In genomic region chr11:78635814-78636506, GRCh38 we compare ENCODE assay signal across 19 cellular contexts.
DNase-seq lines count a peak whose midpoint lies in the region; ATAC-seq lines count a peak whose summit lies in the region.
"Had no signal": no experiment of that assay in that cellular context is flagged by ENCODE, and none has a peak within 500 bp of the region (broad histone marks: within the 10 kb centered on the region; RNA-seq: fewer than 3 reads in every experiment).

No MANE protein-coding gene starts in this region.

- peaks cover 6 to 7% of the 10 kb centered on the region in 2 donors for H3K36me3 Mint-ChIP-seq in activated T-cell treated with anti-CD3 and anti-CD28 coated beads, Interleukin-2, amount 50 U/mL, for 72 hours (ENCODE audit: insufficient read depth in 2 of 2)

- peak; percentile 83 to 89 for ATAC-seq in activated T-cell treated with anti-CD3 and anti-CD28 coated beads, Interleukin-2, amount 50 U/mL, for 72 hours (replicated peaks in 1 of 2)
- peak; percentile 44 for ATAC-seq in HG02610 (IDR thresholded peaks at IDR 0.05; ENCODE audit: unreplicated experiment)
- ATAC-seq in HG03575 (IDR thresholded peaks at IDR 0.05; ENCODE audit: extremely low read depth, insufficient number of reproducible peaks, low FRiP score, unreplicated experiment): peak; percentile 86
- peak; percentile 57 for ATAC-seq in stimulated activated naive CD8-positive, alpha-beta T cell treated with anti-CD3 and anti-CD28 coated beads, Interleukin-15, Interleukin-2, amounts not matched to agents 100 U/mL and 50 U/mL, for 24 hours
- no peak for ATAC-seq in left lobe of liver
- ATAC-seq: body of pancreas, heart left ventricle, left cardiac atrium had no signal

- peaks cover 3 to 11% of the 10 kb centered on the region in 2 donors for H3K9me3 Mint-ChIP-seq in activated T-cell treated with anti-CD3 and anti-CD28 coated beads, Interleukin-2, amount 50 U/mL, for 72 hours

- DNase-seq in activated T-cell treated with anti-CD3 and anti-CD28 coated beads, Interleukin-2, amount 50 U/mL, for 72 hours: no peak
- DNase-seq in activated T-cell treated with anti-CD3 and anti-CD28 coated beads for 4 hours (no peak), left lobe of liver (ENCODE audit: low spot score) (no peak), A172 (ENCODE audit: low spot score) (no peak), G401 (ENCODE audit: low spot score) (no peak)
- no peak for DNase-seq in stimulated activated naive CD8-positive, alpha-beta T cell treated with anti-CD3 and anti-CD28 coated beads, Interleukin-15, Interleukin-2, amounts not matched to agents 100 U/mL and 50 U/mL, for 24 hours
- DNase-seq: activated CD4-positive, alpha-beta T cell treated with anti-CD3 and anti-CD28 coated beads, Interleukin-2, amount 10 ng/mL, durations not matched to agents 7 days and 5 days; body of pancreas; heart left ventricle; IMR-90; left cardiac atrium; mesenchymal stem cell; naive B cell; NCI-H1417; NCI-H524; occipital lobe; stimulated activated CD4-positive, alpha-beta T cell treated with anti-CD3 and anti-CD28 coated beads, Interleukin-1b, Interleukin-23, amount 100 ng/mL, for 48 hours had no signal

- H3K4me3 Mint-ChIP-seq in activated T-cell treated with anti-CD3 and anti-CD28 coated beads, Interleukin-2, amount 50 U/mL, for 72 hours: peak overlapping the region in 1 of 2 donors; percentile 27
- H3K4me3 Mint-ChIP-seq: activated CD4-positive, alpha-beta T cell treated with anti-CD3 and anti-CD28 coated beads, Interleukin-2, amount 10 ng/mL, durations not matched to agents 7 days and 5 days; naive B cell had no signal

- no peaks in the 10 kb centered on the region for H3K27me3 Mint-ChIP-seq in activated T-cell treated with anti-CD3 and anti-CD28 coated beads, Interleukin-2, amount 50 U/mL, for 72 hours (ENCODE audit: low read depth)
- H3K27me3 Mint-ChIP-seq: activated CD4-positive, alpha-beta T cell treated with anti-CD3 and anti-CD28 coated beads, Interleukin-2, amount 10 ng/mL, durations not matched to agents 7 days and 5 days had no signal

- no peak overlapping the region for H3K27ac Mint-ChIP-seq in activated T-cell treated with anti-CD3 and anti-CD28 coated beads, Interleukin-2, amount 50 U/mL, for 72 hours
- H3K27ac Mint-ChIP-seq: activated CD4-positive, alpha-beta T cell treated with anti-CD3 and anti-CD28 coated beads, Interleukin-2, amount 10 ng/mL, durations not matched to agents 7 days and 5 days; naive B cell had no signal

- peaks cover 35% of the 10 kb centered on the region for H3K4me1 Mint-ChIP-seq in activated T-cell treated with anti-CD3 and anti-CD28 coated beads, Interleukin-2, amount 50 U/mL, for 72 hours (ENCODE audit: low read depth)
- H3K4me1 Mint-ChIP-seq: naive B cell had no signal

- in situ Hi-C loops in G401 (cut with HindIII; ENCODE audit: low sequenced_read_pairs): no loop called here
